ENCODE assay signal across 18 cellular contexts in the genomic region with DNA sequence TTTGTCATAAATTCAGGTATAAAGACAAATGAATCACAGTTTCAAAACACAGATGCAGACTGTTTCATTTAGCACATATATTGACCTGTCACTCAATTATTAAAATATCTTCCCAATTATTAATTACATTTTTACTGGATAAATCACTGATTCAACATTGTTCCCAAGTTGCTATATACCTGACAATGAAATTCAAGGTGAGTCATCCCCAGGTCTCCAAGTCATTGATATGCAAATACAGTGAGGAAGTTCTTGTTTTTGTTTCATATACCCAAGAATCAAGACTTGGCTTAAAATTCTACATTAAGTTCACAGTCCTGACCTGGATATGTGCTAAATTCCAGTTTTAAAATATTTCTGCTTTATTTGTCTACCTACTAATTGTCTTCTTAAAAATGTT.
DNase-seq lines count a peak whose midpoint lies in the region; ATAC-seq, FAIRE-seq and TF ChIP-seq lines count a peak whose summit lies in the region.
"Had no signal": no experiment of that assay in that cellular context is flagged by ENCODE, and none has a peak within 500 bp of the region (broad histone marks: within the 10 kb centered on the region; RNA-seq: fewer than 3 reads in every experiment).

No MANE protein-coding gene starts in this region.

- CTCF ChIA-PET in RWPE1 (lab: Yijun Ruan, JAX), result interaction anchor here (0.8 kb wide), 1 partner anchor 297 kb away, joined by 5 read pairs; no protein-coding TSS in a partner anchor

- ATAC-seq in GM23338 (peak; percentile 31; the same call in 1 of the 3 replicates), left lobe of liver (no peak), GM19328 (IDR thresholded peaks at IDR 0.05; ENCODE audit: unreplicated experiment) (no peak), GM21447 (IDR thresholded peaks at IDR 0.05; ENCODE audit: unreplicated experiment) (no peak), GM19455 (IDR thresholded peaks at IDR 0.05; ENCODE audit: unreplicated experiment) (no peak)
- ATAC-seq: GM12878 had no signal

- dilution Hi-C loops in keratinocyte (cut with MboI; ENCODE audit: extremely low pct_ligation_motif_present, low sequenced_read_pairs), result no loop called here

- no peak overlapping the region for H3K4me3 Mint-ChIP-seq in GM23338

- H3K79me2 ChIP-seq in GM23338 (replicated peaks; ENCODE audit: insufficient read depth) (no peaks in the 10 kb centered on the region), keratinocyte (ENCODE audit: control insufficient read depth, insufficient read depth, low read length) (no peaks in the 10 kb centered on the region)

- H2AFZ ChIP-seq in GM23338 (no peak overlapping the region), keratinocyte (ENCODE audit: control insufficient read depth, low read length) (no peak overlapping the region)

- H3K27me3 Mint-ChIP-seq in GM23338 (ENCODE audit: insufficient read depth, low read depth, poor library complexity), result peaks cover 1% of the 10 kb centered on the region

- no peak for TF ChIP-seq CTCF in GM23338 (conservative IDR thresholded peaks at IDR 0.05; ENCODE audit: low read depth in 2 of 2)
- no peak for TF ChIP-seq CTCF in RWPE1 (conservative IDR thresholded peaks at IDR 0.05; ENCODE audit: low read depth)
- no peak for TF ChIP-seq CTCF in keratinocyte (optimal IDR thresholded peaks at IDR 0.05 in 1 of 3, IDR thresholded peaks at IDR 0.05 in 1 of 3, conservative IDR thresholded peaks at IDR 0.05 in 1 of 3; ENCODE audit: extremely low read depth in 1 of 3, insufficient read depth in 2 of 3, low read length in 3 of 3)

- H4K20me1 ChIP-seq in GM23338 (replicated peaks; ENCODE audit: insufficient read depth) (no peaks in the 10 kb centered on the region), keratinocyte (ENCODE audit: control insufficient read depth, extremely low read depth, insufficient read depth, low read length) (no peaks in the 10 kb centered on the region)

- H3K9me3 Mint-ChIP-seq in GM23338, result peaks cover 4% of the 10 kb centered on the region; the same call in 2 of the 3 replicates

- POLR2A ChIA-PET in RWPE1 (lab: Yijun Ruan, JAX; ENCODE audit: low non-redundant PET), result no interaction called here

- 0 out of 2 replicates have a peak overlapping the region, but pooled peaks have one; percentile 8 for H3K27ac ChIP-seq in GM23338 (ENCODE audit: low read depth)
- H3K27ac ChIP-seq in RWPE1, result no peak overlapping the region
- H3K27ac ChIP-seq in epithelial cell of prostate, result peak overlapping the region; percentile 8
- no peak overlapping the region for H3K27ac ChIP-seq in keratinocyte (ENCODE audit: control insufficient read depth, insufficient read depth, low read length)

- peaks cover 12% of the 10 kb centered on the region; the same call in 1 of the 3 replicates for H3K36me3 Mint-ChIP-seq in GM23338 (ENCODE audit: low read depth)

- H3K27ac Mint-ChIP-seq in GM23338, result peak overlapping the region; percentile 92

- no peak overlapping the region for H3K4me3 ChIP-seq in GM23338
- no peak overlapping the region for H3K4me3 ChIP-seq in keratinocyte (ENCODE audit: control insufficient read depth in 2 of 3, extremely low read depth in 1 of 3, insufficient read depth in 2 of 3, low read depth in 1 of 3, low read length in 3 of 3)
- H3K4me3 ChIP-seq: GM12878 had no signal

- no peaks in the 10 kb centered on the region for H3K36me3 ChIP-seq in GM23338 (ENCODE audit: insufficient read depth)
- no peaks in the 10 kb centered on the region for H3K36me3 ChIP-seq in keratinocyte (ENCODE audit: control insufficient read depth in 2 of 2, extremely low read depth in 1 of 2, insufficient read depth in 2 of 2, low read length in 2 of 2)
- H3K36me3 ChIP-seq: BE2C had no signal

- H3K27me3 ChIP-seq in GM23338 (ENCODE audit: insufficient read depth), result no peaks in the 10 kb centered on the region
- H3K27me3 ChIP-seq in keratinocyte (ENCODE audit: control insufficient read depth, extremely low read depth, insufficient read depth, low read length), result no peaks in the 10 kb centered on the region
- H3K27me3 ChIP-seq: BE2C had no signal

- no peaks in the 10 kb centered on the region for H3K9me1 ChIP-seq in keratinocyte (ENCODE audit: control insufficient read depth, extremely low read depth, insufficient read depth, low read length)

- peaks cover 10% of the 10 kb centered on the region; the same call in 1 of the 2 replicates for H3K9me2 ChIP-seq in GM23338 (ENCODE audit: insufficient read depth)

- H3F3A ChIP-seq in GM23338 (replicated peaks; ENCODE audit: low read depth), result no peaks in the 10 kb centered on the region

- DNase-seq in GM23338 (ENCODE audit: low spot score) (peak; percentile 52), RWPE1 (ENCODE audit: low spot score) (peak; percentile 27), epithelial cell of prostate (ENCODE audit: low read depth, low spot score) (peak; percentile 34), keratinocyte (ENCODE audit: low read depth, low spot score) (peak; percentile 15), left lobe of liver (ENCODE audit: low spot score) (no peak)
- DNase-seq: BE2C, DND-41, KBM-7, NCI-H1105 treated with DMSO at 0.1 percent for 48 hours, NCI-H2029 treated with DMSO at 0.1 percent for 48 hours, NCI-H345, NCI-H524 treated with DMSO at 0.1 percent for 48 hours, Right ventricle myocardium superior had no signal

- H3K4me1 ChIP-seq in GM23338 (ENCODE audit: insufficient read depth) (peaks cover 23% of the 10 kb centered on the region; the same call in 1 of the 2 replicates), keratinocyte (ENCODE audit: control insufficient read depth, extremely low read depth, insufficient read depth, low read length) (peaks cover 3% of the 10 kb centered on the region)
- H3K4me1 ChIP-seq: BE2C had no signal

- H3K4me1 Mint-ChIP-seq in GM23338, result peaks cover 31% of the 10 kb centered on the region

- FAIRE-seq in keratinocyte (lab: Jason Lieb, UNC), result no peak
- FAIRE-seq: GM12878, RCC 7860 had no signal

- H3K9ac ChIP-seq in keratinocyte (ENCODE audit: control insufficient read depth, extremely low read depth, insufficient read depth, low read length), result no peak overlapping the region

- H3K9me3 ChIP-seq in keratinocyte (ENCODE audit: control insufficient read depth, low read depth, low read length), result no peaks in the 10 kb centered on the region
- H3K9me3 ChIP-seq: BE2C had no signal

- H3K4me2 ChIP-seq in GM23338 (peak overlapping the region; percentile 16), keratinocyte (ENCODE audit: control insufficient read depth, extremely low read depth, insufficient read depth, low read depth, low read length) (no peak overlapping the region)

TF ChIP-seq in GM23338, 12 proteins besides CTCF, POLR2A, EP300 and RAD21:
- TF ChIP-seq JUNB (IDR thresholded peaks at IDR 0.05; ENCODE audit: unreplicated experiment) (no peak), EZH2phosphoT487 (IDR thresholded peaks at IDR 0.05; ENCODE audit: unreplicated experiment) (no peak)

Comparison
In these comparisons a context has a peak if more than half of its experiments do, and no peak if none do; other contexts are left out.
1. H3K27ac ChIP-seq: peak in GM23338 (single experiment) and epithelial cell of prostate (single experiment); none in RWPE1 (single experiment) and keratinocyte (single experiment).